ENCODE assay signal across 8 cellular contexts in the genomic region with DNA sequence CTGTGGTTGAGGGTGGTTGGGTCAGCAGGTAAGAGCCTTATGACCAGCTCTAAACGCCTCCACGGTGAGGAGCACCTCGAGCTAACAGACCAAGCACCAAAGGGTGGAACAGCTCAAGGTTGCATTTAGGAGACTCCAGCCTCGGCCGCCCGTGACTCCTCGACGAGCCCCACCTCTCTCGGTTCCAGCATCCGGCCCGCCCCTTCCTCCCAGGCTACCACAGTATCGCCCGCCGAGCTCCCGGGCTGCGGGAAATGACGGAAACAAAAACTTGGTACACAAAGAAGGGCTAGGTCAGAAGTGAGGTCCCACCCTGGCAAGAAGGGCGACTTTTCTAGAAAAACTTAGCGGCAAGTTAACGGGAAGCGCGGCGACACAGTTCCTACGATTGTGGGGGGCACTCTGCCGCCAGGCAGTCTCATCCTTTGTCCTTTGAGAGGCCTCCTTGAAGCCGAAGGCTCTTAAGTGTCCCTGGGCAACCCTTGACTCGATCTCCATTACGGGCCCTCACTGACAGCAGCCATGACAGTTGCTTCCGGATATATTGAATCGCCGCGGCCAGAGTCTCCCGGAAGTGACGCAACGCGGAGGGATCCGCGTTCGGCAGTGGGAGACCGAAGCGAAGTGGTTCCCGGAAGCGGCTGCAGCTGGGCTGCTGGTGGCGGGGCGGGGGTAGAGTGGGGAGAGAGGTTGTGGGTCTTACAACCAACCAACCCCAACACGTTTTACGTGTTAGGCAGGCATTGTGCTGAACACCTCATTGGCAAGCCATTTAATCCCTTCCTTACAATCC. TPM values are rescaled to one million over a fixed set of nuclear protein-coding genes. Genes with fewer than 3 reads are reported as not detected.
DNase-seq lines count a peak whose midpoint lies in the region; ATAC-seq and TF ChIP-seq lines count a peak whose summit lies in the region.

No MANE protein-coding gene starts in this region.

- H3K36me3 Mint-ChIP-seq in activated naive CD4-positive, alpha-beta T cell treated with anti-CD3 and anti-CD28 coated beads, Interleukin-2, amount 10 ng/mL, durations not matched to agents 7 days and 5 days = peaks cover 14% of the 10 kb centered on the region

- peak overlapping the region; percentile 93 for H3K27ac ChIP-seq in rectal smooth muscle tissue (ENCODE audit: low read depth, low read length)
- H3K27ac ChIP-seq in aorta (ENCODE audit: low read depth in 1 of 2, low read length in 2 of 2) = peak overlapping the region in 1 of 2 donors; percentile 48

- peak; percentile 96 for DNase-seq in GM06990 (ENCODE audit: extremely low read depth, insufficient read length)
- peak; percentile 89 for DNase-seq in NCI-H1092 (lab: John Stamatoyannopoulos, UW)
- DNase-seq in SK-N-DZ (ENCODE audit: low spot score) = peak; percentile 96
- DNase-seq in activated naive CD4-positive, alpha-beta T cell treated with anti-CD3 and anti-CD28 coated beads, Interleukin-2, amount 10 ng/mL, durations not matched to agents 7 days and 5 days = peak; percentile 93
- DNase-seq in glomerular endothelial cell (ENCODE audit: extremely low read depth, low read depth, low spot score) = peak; percentile 68
- peak; percentile 96 to 98 for DNase-seq in aorta

- H3K4me3 ChIP-seq in GM06990 (replicated peaks; ENCODE audit: low read depth, low read length) (peak overlapping the region; percentile 88), rectal smooth muscle tissue (ENCODE audit: low read length) (peak overlapping the region; percentile 99), aorta (ENCODE audit: low read length in 2 of 2) (peak overlapping the region; percentile 30 to 53)

- intact Hi-C loops in aorta (cut with DNase I) = loop anchor here (1.0 to 2.0 kb wide), 3 partner anchors 40 to 47 kb away; a partner anchor contains a TSS

- H3K27me3 Mint-ChIP-seq in activated naive CD4-positive, alpha-beta T cell treated with anti-CD3 and anti-CD28 coated beads, Interleukin-2, amount 10 ng/mL, durations not matched to agents 7 days and 5 days = peaks cover 23% of the 10 kb centered on the region

- peak overlapping the region; percentile 99 for H3K27ac Mint-ChIP-seq in activated naive CD4-positive, alpha-beta T cell treated with anti-CD3 and anti-CD28 coated beads, Interleukin-2, amount 10 ng/mL, durations not matched to agents 7 days and 5 days

- H3K4me1 Mint-ChIP-seq in activated naive CD4-positive, alpha-beta T cell treated with anti-CD3 and anti-CD28 coated beads, Interleukin-2, amount 10 ng/mL, durations not matched to agents 7 days and 5 days = peaks cover 13% of the 10 kb centered on the region

- peak overlapping the region; percentile 96 for H3K9ac ChIP-seq in rectal smooth muscle tissue (ENCODE audit: low read length)

- TF ChIP-seq CTCF in GM06990 (IDR thresholded peaks at IDR 0.05; ENCODE audit: insufficient read depth, low read length, poor library complexity, severe bottlenecking) = no peak

- CTCF ChIA-PET in activated naive CD4-positive, alpha-beta T cell treated with anti-CD3 and anti-CD28 coated beads, Interleukin-2, amount 10 ng/mL, durations not matched to agents 7 days and 5 days (lab: Charles Lee) = interaction anchor here (1.0 to 2.9 kb wide), 5 partner anchors 12 to 73 kb away, joined by 3 to 12 read pairs (median 4); a partner anchor contains a TSS

- H3K36me3 ChIP-seq in GM06990 (ENCODE audit: control insufficient read depth, insufficient read depth, low read length) (no peaks in the 10 kb centered on the region), rectal smooth muscle tissue (ENCODE audit: control insufficient read depth, insufficient read depth, low read length) (no peaks in the 10 kb centered on the region), aorta (ENCODE audit: control insufficient read depth in 1 of 2, insufficient read depth in 2 of 2, low read length in 1 of 2) (no peaks in the 10 kb centered on the region)

- peak overlapping the region; percentile 92 for H3K4me3 Mint-ChIP-seq in activated naive CD4-positive, alpha-beta T cell treated with anti-CD3 and anti-CD28 coated beads, Interleukin-2, amount 10 ng/mL, durations not matched to agents 7 days and 5 days

- ATAC-seq in HG02571 (IDR thresholded peaks at IDR 0.05; ENCODE audit: unreplicated experiment) (peak; percentile 90), aorta (ENCODE audit: low FRiP score) (peak; percentile 98)

- no peaks in the 10 kb centered on the region for H3K27me3 ChIP-seq in GM06990 (replicated peaks; ENCODE audit: control insufficient read depth, insufficient read depth, low read length)
- H3K27me3 ChIP-seq in rectal smooth muscle tissue (ENCODE audit: control insufficient read depth, insufficient read depth, low read length) = peaks cover 1% of the 10 kb centered on the region
- peaks cover 0 to 4% of the 10 kb centered on the region in 2 donors for H3K27me3 ChIP-seq in aorta (ENCODE audit: control insufficient read depth in 1 of 2, insufficient read depth in 2 of 2, low read length in 1 of 2)

- peaks cover 4% of the 10 kb centered on the region for H3K4me1 ChIP-seq in rectal smooth muscle tissue (ENCODE audit: control insufficient read depth, insufficient read depth, low read length)
- peaks cover 0 to 1% of the 10 kb centered on the region in 2 donors for H3K4me1 ChIP-seq in aorta (ENCODE audit: control insufficient read depth in 1 of 2, insufficient read depth in 2 of 2, low read length in 2 of 2)

- 3% methylated on average over 47 of the region's 47 CpGs for WGBS in aorta, 2 donors

- H3K9me3 Mint-ChIP-seq in activated naive CD4-positive, alpha-beta T cell treated with anti-CD3 and anti-CD28 coated beads, Interleukin-2, amount 10 ng/mL, durations not matched to agents 7 days and 5 days = peaks cover 7% of the 10 kb centered on the region

- peaks cover 5% of the 10 kb centered on the region for H3K9me3 ChIP-seq in aorta (ENCODE audit: control insufficient read depth, low read length)

RNA-seq across cellular contexts. Expression of a gene that starts 40.2 kb away (rescaled TPM):
- 12.7 and 13.0 TPM in 2 replicates for polyA plus RNA-seq in SK-N-DZ (2014; cell fraction: cytosol; rRNA removed)
- polyA plus RNA-seq in SK-N-DZ (2014; cell fraction: nucleus; rRNA removed) = 41.5 and 49.7 TPM in 2 replicates
- 7.2 and 10.6 TPM in 2 replicates for total RNA-seq in glomerular endothelial cell
- 10 to 100 TPM; 18.7 to 25.0 TPM for total RNA-seq in aorta
- 1 to 10 TPM; 5.1 to 5.5 TPM for polyA plus RNA-seq in aorta

RNA-seq across cellular contexts. Expression of a gene that starts 46.5 kb away (rescaled TPM):
- polyA plus RNA-seq in SK-N-DZ (2014; cell fraction: cytosol; rRNA removed) = 25.2 and 26.9 TPM in 2 replicates
- polyA plus RNA-seq in SK-N-DZ (2014; cell fraction: nucleus; rRNA removed) = 16.7 and 30.5 TPM in 2 replicates
- 14.0 and 17.7 TPM in 2 replicates for total RNA-seq in glomerular endothelial cell
- 1 to 10 TPM; 5.6 to 6.5 TPM for total RNA-seq in aorta
- 1 to 10 TPM in 1 of 2 donors, under 1 TPM in 1; 0.75 to 2.2 TPM for polyA plus RNA-seq in aorta

Comparison
In these comparisons a context has a peak if more than half of its experiments do, and no peak if none do; other contexts are left out.
1. H3K4me3 ChIP-seq: peak in every context shown above with its lines; median percentile 99 in rectal smooth muscle tissue; 88 in GM06990; 42 in aorta.